In the genomic region with DNA sequence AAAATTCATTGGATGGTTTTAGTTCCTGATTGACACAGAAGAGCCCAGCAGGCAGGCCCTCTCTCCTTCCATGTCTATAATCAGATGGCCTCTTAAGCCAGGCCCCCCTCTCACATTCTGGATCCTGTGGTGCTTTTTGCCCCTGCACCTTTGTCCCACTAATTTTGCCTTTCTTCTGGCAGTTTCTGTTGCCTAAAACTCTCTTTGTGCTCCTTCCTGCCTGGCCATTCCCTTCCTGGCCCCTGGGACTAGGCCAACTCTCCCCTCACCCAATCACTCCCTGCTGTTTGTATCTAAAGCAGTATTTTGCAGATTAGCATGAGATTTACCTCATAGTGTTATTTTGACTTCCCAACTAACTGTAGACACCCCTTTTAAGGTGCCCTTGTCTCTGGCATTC, we compare ENCODE assay signal across 21 cellular contexts. TPM values are rescaled to one million over a fixed set of nuclear protein-coding genes. Genes with fewer than 3 reads are reported as not detected.
DNase-seq lines count a peak whose midpoint lies in the region; ATAC-seq lines count a peak whose summit lies in the region.
"Had no signal": no experiment of that assay in that cellular context is flagged by ENCODE, and none has a peak within 500 bp of the region (broad histone marks: within the 10 kb centered on the region; RNA-seq: fewer than 3 reads in every experiment).

No MANE protein-coding gene starts in this region.

- H3K4me3 ChIP-seq in HUES48 (ENCODE audit: low read depth, low read length) = no peak overlapping the region
- H3K4me3 ChIP-seq in ectodermal cell (ENCODE audit: insufficient read depth, low read depth, low read length) = no peak overlapping the region
- H3K4me3 ChIP-seq in iPS-20b (ENCODE audit: low read length) = no peak overlapping the region
- H3K4me3 ChIP-seq: BLaER1, MG63 had no signal

- H3K36me3 ChIP-seq in HUES48 (ENCODE audit: control insufficient read depth, insufficient read depth, low read length) (no peaks in the 10 kb centered on the region), ectodermal cell (ENCODE audit: control insufficient read depth, insufficient read depth, low read length) (no peaks in the 10 kb centered on the region), iPS-20b (ENCODE audit: insufficient read depth, low read depth, low read length) (no peaks in the 10 kb centered on the region)
- H3K36me3 ChIP-seq: BLaER1, MG63 had no signal

- DNase-seq in SHP77 (lab: John Stamatoyannopoulos, UW) (no peak), left lobe of liver (ENCODE audit: low spot score) (no peak)
- DNase-seq: CD4-positive, CD25-positive, alpha-beta regulatory T cell; GOT3; IMR-90; KG1; MG63; NCI-H1105 treated with DMSO at 0.1 percent for 48 hours; NCI-H146; NCI-H1930; NCI-H2107; NCI-H446; NCI-H524 treated with DMSO at 0.1 percent for 48 hours; Right ventricle myocardium superior; RPMI8226 had no signal

- H3K27me3 ChIP-seq in HUES48 (ENCODE audit: control insufficient read depth, insufficient read depth, low read length) (no peaks in the 10 kb centered on the region), ectodermal cell (ENCODE audit: control insufficient read depth, insufficient read depth, low read length, poor library complexity, severe bottlenecking) (no peaks in the 10 kb centered on the region), iPS-20b (ENCODE audit: insufficient read depth, low read length) (no peaks in the 10 kb centered on the region)
- H3K27me3 ChIP-seq: BLaER1, MG63 had no signal

- peak overlapping the region; percentile 78 for H3K27ac ChIP-seq in HUES48 (ENCODE audit: low read depth, low read length)
- H3K27ac ChIP-seq in ectodermal cell (ENCODE audit: insufficient read depth, low read depth, low read length, poor library complexity, severe bottlenecking) = peak overlapping the region; percentile 63
- peak overlapping the region; percentile 79 for H3K27ac ChIP-seq in iPS-20b (ENCODE audit: low read length)
- H3K27ac ChIP-seq: BLaER1 had no signal

- H3K4me1 ChIP-seq in HUES48 (ENCODE audit: control insufficient read depth, insufficient read depth, low read length) = peaks cover 17% of the 10 kb centered on the region
- peaks cover 4% of the 10 kb centered on the region for H3K4me1 ChIP-seq in ectodermal cell (ENCODE audit: control insufficient read depth, insufficient read depth, low read length)
- peaks cover 8% of the 10 kb centered on the region; the same call in 1 of the 2 replicates for H3K4me1 ChIP-seq in iPS-20b (ENCODE audit: insufficient read depth, low read length)

- 0 out of 2 replicates have a peak overlapping the region, but pooled peaks have one; percentile 7 for H3K9ac ChIP-seq in HUES48 (ENCODE audit: low read depth, low read length)
- peak overlapping the region; percentile 71; the same call in 1 of the 2 replicates for H3K9ac ChIP-seq in iPS-20b (ENCODE audit: low read depth, low read length)
- H3K9ac ChIP-seq: BLaER1 had no signal

- H3K9me3 ChIP-seq in HUES48 (ENCODE audit: control insufficient read depth, insufficient read depth, low read length) (0 out of 2 replicates have a peak, but pooled peaks cover 5% of the 10 kb centered on the region), ectodermal cell (ENCODE audit: control insufficient read depth, low read length) (no peaks in the 10 kb centered on the region), iPS-20b (ENCODE audit: insufficient read depth, low read depth, low read length) (no peaks in the 10 kb centered on the region)

- no peak for ATAC-seq in HG02981 (IDR thresholded peaks at IDR 0.05; ENCODE audit: unreplicated experiment)
- ATAC-seq in left lobe of liver = no peak
- no peak for ATAC-seq in GM21619 (IDR thresholded peaks at IDR 0.05; ENCODE audit: unreplicated experiment)

RNA-seq across cellular contexts. Expression of a gene that starts 42.7 kb away (rescaled TPM):
- polyA plus RNA-seq in ectodermal cell (2013, experiment 1 of 4) = 226 TPM
- polyA plus RNA-seq in ectodermal cell (2013, experiment 2 of 4) = 269 TPM
- 140 TPM for polyA plus RNA-seq in ectodermal cell (2013, experiment 3 of 4)
- 157 TPM for polyA plus RNA-seq in ectodermal cell (2013, experiment 4 of 4)
- total RNA-seq in left lobe of liver = 92.3 TPM
